Comparison of ENCODE assay signal across 8 cellular contexts in genomic region chr15:85785887-85786777, GRCh38. TPM values are rescaled to one million over a fixed set of nuclear protein-coding genes. Genes with fewer than 3 reads are reported as not detected.
A peak's percentile ranks its signal among the peaks of the same experiment; 100 is the strongest.
DNase-seq lines count a peak whose midpoint lies in the region; ATAC-seq, FAIRE-seq and TF ChIP-seq lines count a peak whose summit lies in the region.

No MANE protein-coding gene starts in this region.

- H3K9ac ChIP-seq in endodermal cell (ENCODE audit: extremely low read depth, low read length, poor library complexity, severe bottlenecking): no peak overlapping the region

- peak; percentile 90 for ATAC-seq in RWPE2 (ENCODE audit: low read depth)
- ATAC-seq in omental fat pad (ENCODE audit: low FRiP score): peak; percentile 77

- intact Hi-C loops in CD4-positive, alpha-beta memory T cell (cut with micrococcal nuclease): loop anchor here (1.0 to 5.0 kb wide), 2 partner anchors 7 to 34 kb away; no protein-coding TSS in a partner anchor

- H3K4me3 Mint-ChIP-seq in CD4-positive, alpha-beta memory T cell: peak overlapping the region; percentile 75 to 85 (median 81)
- no peak overlapping the region for H3K4me3 Mint-ChIP-seq in endodermal cell

- CTCF ChIA-PET in CD4-positive, alpha-beta memory T cell (lab: Charles Lee; ENCODE audit: partially characterized antibody): interaction anchor here (0.7 to 2.1 kb wide), 8 partner anchors 8 to 73 kb away, joined by 3 to 7 read pairs (median 3); partner anchors contain the start of gene KLHL25

- POLR2A ChIA-PET in CD4-positive, alpha-beta memory T cell (lab: Charles Lee; ENCODE audit: partially characterized antibody): interaction anchor here (1.2 to 2.9 kb wide), 5 partner anchors 9 to 94 kb away, joined by 3 to 36 read pairs (median 4); partner anchors contain the start of gene KLHL25

- no peaks in the 10 kb centered on the region for H3K27me3 ChIP-seq in CD4-positive, alpha-beta memory T cell (ENCODE audit: insufficient read depth, low read length)
- H3K27me3 ChIP-seq in RWPE2 (ENCODE audit: insufficient read depth, poor library complexity, severe bottlenecking) (no peaks in the 10 kb centered on the region), endodermal cell (ENCODE audit: control insufficient read depth, insufficient read depth, low read length, poor library complexity, severe bottlenecking) (no peaks in the 10 kb centered on the region)

- no peak overlapping the region for H3K4me3 ChIP-seq in CD4-positive, alpha-beta memory T cell (ENCODE audit: low read length in 2 of 2)
- H3K4me3 ChIP-seq in RWPE2 (ENCODE audit: severe bottlenecking): no peak overlapping the region
- H3K4me3 ChIP-seq in endodermal cell (ENCODE audit: low read length): no peak overlapping the region

- TF ChIP-seq CTCF in RWPE2 (IDR thresholded peaks at IDR 0.05; ENCODE audit: poor library complexity, severe bottlenecking) (no peak), endodermal cell (conservative IDR thresholded peaks at IDR 0.05) (no peak), omental fat pad (IDR thresholded peaks at IDR 0.05) (no peak)

- H3K27me3 Mint-ChIP-seq in CD4-positive, alpha-beta memory T cell: no peaks in the 10 kb centered on the region
- no peaks in the 10 kb centered on the region for H3K27me3 Mint-ChIP-seq in endodermal cell (ENCODE audit: insufficient read depth)

- H3K36me3 ChIP-seq in CD4-positive, alpha-beta memory T cell (ENCODE audit: insufficient read depth, low read length): no peaks in the 10 kb centered on the region
- H3K36me3 ChIP-seq in RWPE2 (ENCODE audit: low read depth): no peaks in the 10 kb centered on the region
- H3K36me3 ChIP-seq in endodermal cell (ENCODE audit: control insufficient read depth, insufficient read depth, low read length): no peaks in the 10 kb centered on the region

- H3K4me1 ChIP-seq in CD4-positive, alpha-beta memory T cell (ENCODE audit: insufficient read depth, low read length): peaks cover 26% of the 10 kb centered on the region
- H3K4me1 ChIP-seq in RWPE2 (ENCODE audit: insufficient read depth, poor library complexity, severe bottlenecking) (peaks cover 24% of the 10 kb centered on the region), endodermal cell (ENCODE audit: control insufficient read depth, insufficient read depth, low read length) (peaks cover 13% of the 10 kb centered on the region)

- no peak for FAIRE-seq in HTR-8/SVneo (lab: Jason Lieb, UNC)

- H3K4me1 Mint-ChIP-seq in CD4-positive, alpha-beta memory T cell: peaks cover 32 to 55% (median 45%) of the 10 kb centered on the region in 4 donors
- peaks cover 18% of the 10 kb centered on the region for H3K4me1 Mint-ChIP-seq in endodermal cell

- 69 to 75% methylated on average over 7 to 10 of the region's 10 CpGs for WGBS in endodermal cell (ENCODE audit: insufficient coverage in 1 of 2, insufficient read length in 1 of 2), 2 experiments

- H3K9me3 Mint-ChIP-seq in CD4-positive, alpha-beta memory T cell: no peaks in the 10 kb centered on the region
- no peaks in the 10 kb centered on the region for H3K9me3 Mint-ChIP-seq in endodermal cell

- H3K36me3 Mint-ChIP-seq in CD4-positive, alpha-beta memory T cell: peaks cover 0 to 2% of the 10 kb centered on the region in 2 donors
- H3K36me3 Mint-ChIP-seq in endodermal cell (ENCODE audit: low read depth): peaks cover 7% of the 10 kb centered on the region

- DNase-seq in CD4-positive, alpha-beta memory T cell: no peak
- DNase-seq in HT-29 (ENCODE audit: low spot score) (peak; percentile 86), RWPE2 (ENCODE audit: low spot score) (no peak), endodermal cell (peak; percentile 65), omental fat pad (ENCODE audit: low spot score) (no peak), HTR-8/SVneo (ENCODE audit: insufficient read length, low spot score) (no peak), CD1c-positive myeloid dendritic cell (ENCODE audit: extremely low spot score) (no peak), cortex of kidney (lab: John Stamatoyannopoulos, UW) (no peak)

- H3K27ac ChIP-seq in CD4-positive, alpha-beta memory T cell (ENCODE audit: low read depth, low read length): no peak overlapping the region
- H3K27ac ChIP-seq in RWPE2 (ENCODE audit: poor library complexity, severe bottlenecking) (peak overlapping the region; percentile 95), endodermal cell (ENCODE audit: low read depth, low read length) (no peak overlapping the region)

- H3K9me3 ChIP-seq in CD4-positive, alpha-beta memory T cell (ENCODE audit: control insufficient read depth in 1 of 2, low read length in 2 of 2): no peaks in the 10 kb centered on the region
- no peaks in the 10 kb centered on the region for H3K9me3 ChIP-seq in RWPE2 (ENCODE audit: severe bottlenecking)
- H3K9me3 ChIP-seq in endodermal cell (ENCODE audit: control insufficient read depth, low read length): no peaks in the 10 kb centered on the region

- peak overlapping the region; percentile 87 to 98 (median 93) for H3K27ac Mint-ChIP-seq in CD4-positive, alpha-beta memory T cell
- H3K27ac Mint-ChIP-seq in endodermal cell: peak overlapping the region; percentile 70

RNA-seq across cellular contexts. Expression of gene KLHL25, which starts 8.6 kb away (rescaled TPM):
- total RNA-seq in CD4-positive, alpha-beta memory T cell: 10 to 100 TPM; 10.3 to 11.4 TPM
- polyA plus RNA-seq in CD4-positive, alpha-beta memory T cell: 1 to 10 TPM; 1.6 to 3.1 TPM
- total RNA-seq in HT-29 (2014; rRNA removed; shearing (Covaris generic)): 17.9 and 23.6 TPM in 2 replicates
- total RNA-seq in endodermal cell (10 to 100 TPM; 13.3 TPM), omental fat pad (10 to 100 TPM; 12.0 to 45.8 (median 22.3) TPM)
- 20.3 TPM for polyA plus RNA-seq in endodermal cell (2013, experiment 1 of 2)
- 19.7 TPM for polyA plus RNA-seq in endodermal cell (2013, experiment 2 of 2)

Comparison
In these comparisons a context has a peak if more than half of its experiments do, and no peak if none do; other contexts are left out.
1. DNase-seq: peak in HT-29 (single experiment) and endodermal cell (single experiment); none in CD4-positive, alpha-beta memory T cell (0 of 5), RWPE2 (single experiment), omental fat pad (single experiment), HTR-8/SVneo (single experiment), CD1c-positive myeloid dendritic cell (single experiment) and cortex of kidney (single experiment).